In genomic region chr1:210373878-210374599, GRCh38 we compare ENCODE assay signal across 1 cellular context.
TF ChIP-seq lines count a peak whose summit lies in the region.

No MANE protein-coding gene starts in this region.

TF ChIP-seq in HepG2, 621 proteins besides CTCF, POLR2A, EP300 and RAD21 (continued from another document and continues in another):
- TF ChIP-seq NR2F2 (IDR thresholded peaks at IDR 0.05; ENCODE audit: borderline replicate concordance, low read depth): peak; percentile 88
- TF ChIP-seq MAF1 (CRISPR knock-in tag; IDR thresholded peaks at IDR 0.05; ENCODE audit: borderline replicate concordance): no peak
- no peak for TF ChIP-seq ZNF746 (CRISPR knock-in tag; IDR thresholded peaks at IDR 0.05)
- no peak for TF ChIP-seq ZNF83 (CRISPR knock-in tag; IDR thresholded peaks at IDR 0.05; ENCODE audit: borderline replicate concordance)
- no peak for TF ChIP-seq HMG20B (CRISPR knock-in tag; conservative IDR thresholded peaks at IDR 0.05)
- TF ChIP-seq NFE2L2 (IDR thresholded peaks at IDR 0.05; ENCODE audit: low read length): no peak
- TF ChIP-seq ZNF253 (CRISPR knock-in tag; IDR thresholded peaks at IDR 0.05; ENCODE audit: borderline replicate concordance): no peak
- no peak for TF ChIP-seq REST (IDR thresholded peaks at IDR 0.05; ENCODE audit: borderline replicate concordance in 1 of 2, low read depth in 1 of 2, low read length in 2 of 2)
- TF ChIP-seq DRAP1 (CRISPR knock-in tag; IDR thresholded peaks at IDR 0.05): peak; percentile 99
- TF ChIP-seq ZNF670 (CRISPR knock-in tag; IDR thresholded peaks at IDR 0.05; ENCODE audit: borderline replicate concordance): peak; percentile 27; the same call in 1 of the 2 replicates
- TF ChIP-seq MTA3 (CRISPR knock-in tag; IDR thresholded peaks at IDR 0.05): no peak
- TF ChIP-seq POGK (CRISPR knock-in tag; conservative IDR thresholded peaks at IDR 0.05): peak; percentile 79
- no peak for TF ChIP-seq HOXA7 (CRISPR knock-in tag; IDR thresholded peaks at IDR 0.05)
- TF ChIP-seq ZSCAN20 (CRISPR knock-in tag; IDR thresholded peaks at IDR 0.05; ENCODE audit: borderline replicate concordance): no peak
- TF ChIP-seq, protein P1, sequence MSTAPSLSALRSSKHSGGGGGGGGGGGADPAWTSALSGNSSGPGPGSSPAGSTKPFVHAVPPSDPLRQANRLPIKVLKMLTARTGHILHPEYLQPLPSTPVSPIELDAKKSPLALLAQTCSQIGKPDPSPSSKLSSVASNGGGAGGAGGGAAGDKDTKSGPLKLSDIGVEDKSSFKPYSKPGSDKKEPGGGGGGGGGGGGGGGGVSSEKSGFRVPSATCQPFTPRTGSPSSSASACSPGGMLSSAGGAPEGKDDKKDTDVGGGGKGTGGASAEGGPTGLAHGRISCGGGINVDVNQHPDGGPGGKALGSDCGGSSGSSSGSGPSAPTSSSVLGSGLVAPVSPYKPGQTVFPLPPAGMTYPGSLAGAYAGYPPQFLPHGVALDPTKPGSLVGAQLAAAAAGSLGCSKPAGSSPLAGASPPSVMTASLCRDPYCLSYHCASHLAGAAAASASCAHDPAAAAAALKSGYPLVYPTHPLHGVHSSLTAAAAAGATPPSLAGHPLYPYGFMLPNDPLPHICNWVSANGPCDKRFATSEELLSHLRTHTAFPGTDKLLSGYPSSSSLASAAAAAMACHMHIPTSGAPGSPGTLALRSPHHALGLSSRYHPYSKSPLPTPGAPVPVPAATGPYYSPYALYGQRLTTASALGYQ (CRISPR knock-in tag; IDR thresholded peaks at IDR 0.05): peak; percentile 69; the same call in 1 of the 2 replicates
- no peak for TF ChIP-seq ZNF850 (CRISPR knock-in tag; conservative IDR thresholded peaks at IDR 0.05)
- TF ChIP-seq HNF4G (IDR thresholded peaks at IDR 0.05; ENCODE audit: borderline replicate concordance, low read depth, low read length): peak; percentile 74
- TF ChIP-seq HNF4G (CRISPR knock-in tag; IDR thresholded peaks at IDR 0.05; ENCODE audit: borderline replicate concordance, low read depth): no peak
- TF ChIP-seq SALL1 (CRISPR knock-in tag; IDR thresholded peaks at IDR 0.05): no peak
- no peak for TF ChIP-seq ZNF616 (CRISPR knock-in tag; IDR thresholded peaks at IDR 0.05; ENCODE audit: low read depth)
- TF ChIP-seq, protein P2, sequence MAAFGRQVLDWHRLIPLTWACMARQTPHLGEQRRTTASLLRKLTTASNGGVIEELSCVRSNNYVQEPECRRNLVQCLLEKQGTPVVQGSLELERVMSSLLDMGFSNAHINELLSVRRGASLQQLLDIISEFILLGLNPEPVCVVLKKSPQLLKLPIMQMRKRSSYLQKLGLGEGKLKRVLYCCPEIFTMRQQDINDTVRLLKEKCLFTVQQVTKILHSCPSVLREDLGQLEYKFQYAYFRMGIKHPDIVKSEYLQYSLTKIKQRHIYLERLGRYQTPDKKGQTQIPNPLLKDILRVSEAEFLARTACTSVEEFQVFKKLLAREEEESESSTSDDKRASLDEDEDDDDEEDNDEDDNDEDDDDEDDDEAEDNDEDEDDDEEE (CRISPR knock-in tag; IDR thresholded peaks at IDR 0.05): no peak
- no peak for TF ChIP-seq ZNF333 (CRISPR knock-in tag; IDR thresholded peaks at IDR 0.05; ENCODE audit: borderline replicate concordance)
- TF ChIP-seq, protein P3, sequence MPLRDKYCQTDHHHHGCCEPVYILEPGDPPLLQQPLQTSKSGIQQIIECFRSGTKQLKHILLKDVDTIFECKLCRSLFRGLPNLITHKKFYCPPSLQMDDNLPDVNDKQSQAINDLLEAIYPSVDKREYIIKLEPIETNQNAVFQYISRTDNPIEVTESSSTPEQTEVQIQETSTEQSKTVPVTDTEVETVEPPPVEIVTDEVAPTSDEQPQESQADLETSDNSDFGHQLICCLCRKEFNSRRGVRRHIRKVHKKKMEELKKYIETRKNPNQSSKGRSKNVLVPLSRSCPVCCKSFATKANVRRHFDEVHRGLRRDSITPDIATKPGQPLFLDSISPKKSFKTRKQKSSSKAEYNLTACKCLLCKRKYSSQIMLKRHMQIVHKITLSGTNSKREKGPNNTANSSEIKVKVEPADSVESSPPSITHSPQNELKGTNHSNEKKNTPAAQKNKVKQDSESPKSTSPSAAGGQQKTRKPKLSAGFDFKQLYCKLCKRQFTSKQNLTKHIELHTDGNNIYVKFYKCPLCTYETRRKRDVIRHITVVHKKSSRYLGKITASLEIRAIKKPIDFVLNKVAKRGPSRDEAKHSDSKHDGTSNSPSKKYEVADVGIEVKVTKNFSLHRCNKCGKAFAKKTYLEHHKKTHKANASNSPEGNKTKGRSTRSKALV (CRISPR knock-in tag; IDR thresholded peaks at IDR 0.05): peak; percentile 44; the same call in 1 of the 2 replicates
- no peak for TF ChIP-seq MED13 (CRISPR knock-in tag; IDR thresholded peaks at IDR 0.05)
- peak; percentile 69; the same call in 1 of the 2 replicates for TF ChIP-seq SMAD3 (CRISPR knock-in tag; IDR thresholded peaks at IDR 0.05)
- TF ChIP-seq NFIC (IDR thresholded peaks at IDR 0.05; ENCODE audit: low read length): peak; percentile 93
- TF ChIP-seq, protein P4, sequence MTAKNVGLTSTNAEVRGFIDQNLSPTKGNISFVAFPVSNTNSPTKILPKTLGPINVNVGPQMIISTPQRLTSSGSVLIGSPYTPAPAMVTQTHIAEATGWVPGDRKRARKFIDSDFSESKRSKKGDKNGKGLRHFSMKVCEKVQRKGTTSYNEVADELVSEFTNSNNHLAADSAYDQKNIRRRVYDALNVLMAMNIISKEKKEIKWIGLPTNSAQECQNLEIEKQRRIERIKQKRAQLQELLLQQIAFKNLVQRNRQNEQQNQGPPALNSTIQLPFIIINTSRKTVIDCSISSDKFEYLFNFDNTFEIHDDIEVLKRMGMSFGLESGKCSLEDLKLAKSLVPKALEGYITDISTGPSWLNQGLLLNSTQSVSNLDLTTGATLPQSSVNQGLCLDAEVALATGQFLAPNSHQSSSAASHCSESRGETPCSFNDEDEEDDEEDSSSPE (CRISPR knock-in tag; IDR thresholded peaks at IDR 0.05): no peak; the same call in 1 of the 2 replicates
- TF ChIP-seq ZNF350 (CRISPR knock-in tag; IDR thresholded peaks at IDR 0.05; ENCODE audit: borderline replicate concordance, low read depth): no peak
- TF ChIP-seq, protein P5, sequence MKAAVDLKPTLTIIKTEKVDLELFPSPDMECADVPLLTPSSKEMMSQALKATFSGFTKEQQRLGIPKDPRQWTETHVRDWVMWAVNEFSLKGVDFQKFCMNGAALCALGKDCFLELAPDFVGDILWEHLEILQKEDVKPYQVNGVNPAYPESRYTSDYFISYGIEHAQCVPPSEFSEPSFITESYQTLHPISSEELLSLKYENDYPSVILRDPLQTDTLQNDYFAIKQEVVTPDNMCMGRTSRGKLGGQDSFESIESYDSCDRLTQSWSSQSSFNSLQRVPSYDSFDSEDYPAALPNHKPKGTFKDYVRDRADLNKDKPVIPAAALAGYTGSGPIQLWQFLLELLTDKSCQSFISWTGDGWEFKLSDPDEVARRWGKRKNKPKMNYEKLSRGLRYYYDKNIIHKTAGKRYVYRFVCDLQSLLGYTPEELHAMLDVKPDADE (CRISPR knock-in tag; IDR thresholded peaks at IDR 0.05): no peak
- TF ChIP-seq RARA (CRISPR knock-in tag; IDR thresholded peaks at IDR 0.05): peak; percentile 63
- no peak for TF ChIP-seq ZNF468 (CRISPR knock-in tag; IDR thresholded peaks at IDR 0.05)
- no peak for TF ChIP-seq CHD2 (IDR thresholded peaks at IDR 0.05; ENCODE audit: low read depth, low read length)
- no peak for TF ChIP-seq KAT7 (CRISPR knock-in tag; IDR thresholded peaks at IDR 0.05; ENCODE audit: borderline replicate concordance)
- TF ChIP-seq CENPX (CRISPR knock-in tag; IDR thresholded peaks at IDR 0.05): no peak
- TF ChIP-seq, protein P6, sequence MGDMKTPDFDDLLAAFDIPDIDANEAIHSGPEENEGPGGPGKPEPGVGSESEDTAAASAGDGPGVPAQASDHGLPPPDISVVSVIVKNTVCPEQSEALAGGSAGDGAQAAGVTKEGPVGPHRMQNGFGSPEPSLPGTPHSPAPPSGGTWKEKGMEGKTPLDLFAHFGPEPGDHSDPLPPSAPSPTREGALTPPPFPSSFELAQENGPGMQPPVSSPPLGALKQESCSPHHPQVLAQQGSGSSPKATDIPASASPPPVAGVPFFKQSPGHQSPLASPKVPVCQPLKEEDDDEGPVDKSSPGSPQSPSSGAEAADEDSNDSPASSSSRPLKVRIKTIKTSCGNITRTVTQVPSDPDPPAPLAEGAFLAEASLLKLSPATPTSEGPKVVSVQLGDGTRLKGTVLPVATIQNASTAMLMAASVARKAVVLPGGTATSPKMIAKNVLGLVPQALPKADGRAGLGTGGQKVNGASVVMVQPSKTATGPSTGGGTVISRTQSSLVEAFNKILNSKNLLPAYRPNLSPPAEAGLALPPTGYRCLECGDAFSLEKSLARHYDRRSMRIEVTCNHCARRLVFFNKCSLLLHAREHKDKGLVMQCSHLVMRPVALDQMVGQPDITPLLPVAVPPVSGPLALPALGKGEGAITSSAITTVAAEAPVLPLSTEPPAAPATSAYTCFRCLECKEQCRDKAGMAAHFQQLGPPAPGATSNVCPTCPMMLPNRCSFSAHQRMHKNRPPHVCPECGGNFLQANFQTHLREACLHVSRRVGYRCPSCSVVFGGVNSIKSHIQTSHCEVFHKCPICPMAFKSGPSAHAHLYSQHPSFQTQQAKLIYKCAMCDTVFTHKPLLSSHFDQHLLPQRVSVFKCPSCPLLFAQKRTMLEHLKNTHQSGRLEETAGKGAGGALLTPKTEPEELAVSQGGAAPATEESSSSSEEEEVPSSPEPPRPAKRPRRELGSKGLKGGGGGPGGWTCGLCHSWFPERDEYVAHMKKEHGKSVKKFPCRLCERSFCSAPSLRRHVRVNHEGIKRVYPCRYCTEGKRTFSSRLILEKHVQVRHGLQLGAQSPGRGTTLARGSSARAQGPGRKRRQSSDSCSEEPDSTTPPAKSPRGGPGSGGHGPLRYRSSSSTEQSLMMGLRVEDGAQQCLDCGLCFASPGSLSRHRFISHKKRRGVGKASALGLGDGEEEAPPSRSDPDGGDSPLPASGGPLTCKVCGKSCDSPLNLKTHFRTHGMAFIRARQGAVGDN (CRISPR knock-in tag; IDR thresholded peaks at IDR 0.05): no peak
